In genomic region chr2:240365971-240366471, GRCh38 we compare ENCODE assay signal across 34 cellular contexts.
"Had no signal": no experiment of that assay in that cellular context is flagged by ENCODE, and none has a peak within 500 bp of the region (broad histone marks: within the 10 kb centered on the region; RNA-seq: fewer than 3 reads in every experiment).

No MANE protein-coding gene starts in this region.

- H3K27me3 ChIP-seq: brain microvascular endothelial cell, hepatocyte, neutrophil, ovary, thyroid gland, upper lobe of left lung had no signal

- ATAC-seq: left lobe of liver; mucosa of descending colon; natural killer cell treated with Interleukin-12 subunit alpha and Interleukin-12 subunit beta and Interleukin-15 and Interleukin-18, amount 100 ng/mL, for 72 hours; stimulated activated memory B cell treated with anti-CD40 and anti-IgM and Interleukin-4, amounts not matched to agents 10 μg/mL and 1 μg/mL and 100 μg/mL, for 72 hours; stimulated activated naive CD8-positive, alpha-beta T cell treated with anti-CD3 and anti-CD28 coated beads, Interleukin-15, amount 100 ng/mL, for 72 hours had no signal

- H3K9me3 ChIP-seq: mucosa of descending colon, neutrophil, ovary, thyroid gland had no signal

- H3K36me3 ChIP-seq: brain microvascular endothelial cell, esophagus squamous epithelium, neutrophil, ovary, thyroid gland, upper lobe of left lung had no signal

- H3K9me3 Mint-ChIP-seq: natural killer cell treated with Interleukin-12 subunit alpha and Interleukin-12 subunit beta and Interleukin-15 and Interleukin-18, amount 100 ng/mL, for 72 hours had no signal

- H3K27ac ChIP-seq: brain microvascular endothelial cell, esophagus squamous epithelium, hepatocyte, neutrophil, ovary, thyroid gland, upper lobe of left lung, VCaP had no signal

- H2AFZ ChIP-seq: hepatocyte had no signal

- DNase-seq: activated CD4-positive, alpha-beta T cell treated with anti-CD3 and anti-CD28 coated beads for 48 hours; activated CD4-positive, alpha-beta T cell treated with anti-CD3 and anti-CD28 coated beads, Interleukin-2, amount 50 U/mL, for 48 hours; activated CD8-positive, alpha-beta memory T cell treated with anti-CD3 and anti-CD28 coated beads, Interleukin-2, amount 50 U/mL, for 4 hours; activated gamma-delta T cell; activated naive CD4-positive, alpha-beta T cell treated with anti-CD3 and anti-CD28 coated beads, Interleukin-2, amount 10 ng/mL, durations not matched to agents 7 days and 5 days; activated naive CD8-positive, alpha-beta T cell treated with anti-CD3 and anti-CD28 coated beads, Interleukin-2, amount 10 ng/mL, durations not matched to agents 7 days and 5 days; activated T-cell treated with anti-CD3 and anti-CD28 coated beads, Interleukin-2, amount 50 U/mL, for 1 hour; brain microvascular endothelial cell; caudate nucleus; effector CD4-positive, alpha-beta T cell; esophagus squamous epithelium; foreskin melanocyte; islet precursor cell; retina; stimulated activated CD4-positive, alpha-beta T cell treated with anti-CD3 and anti-CD28 coated beads, Interleukin-1b, Interleukin-23, amount 100 ng/mL, for 48 hours; stimulated activated CD4-positive, alpha-beta T cell treated with anti-CD3 and anti-CD28 coated beads, Interleukin-4, amount 100 ng/mL, for 4 hours; stimulated activated CD8-positive, alpha-beta memory T cell treated with anti-CD3 and anti-CD28 coated beads, Interleukin-4, amount 100 ng/mL, for 48 hours; stimulated activated naive CD8-positive, alpha-beta T cell treated with anti-CD3 and anti-CD28 coated beads, Interleukin-15, amount 100 ng/mL, for 72 hours; substantia nigra; T-helper 1 cell; thyroid gland had no signal

- H3K4me1 Mint-ChIP-seq: activated naive CD4-positive, alpha-beta T cell treated with anti-CD3 and anti-CD28 coated beads, Interleukin-2, amount 10 ng/mL, durations not matched to agents 7 days and 5 days; activated naive CD8-positive, alpha-beta T cell treated with anti-CD3 and anti-CD28 coated beads, Interleukin-2, amount 10 ng/mL, durations not matched to agents 7 days and 5 days; stimulated activated memory B cell treated with anti-CD40 and anti-IgM and Interleukin-4, amounts not matched to agents 10 μg/mL and 1 μg/mL and 100 μg/mL, for 72 hours; stimulated activated naive CD8-positive, alpha-beta T cell treated with anti-CD3 and anti-CD28 coated beads, Interleukin-15, amount 100 ng/mL, for 72 hours had no signal

- H3K4me3 Mint-ChIP-seq: activated naive CD4-positive, alpha-beta T cell treated with anti-CD3 and anti-CD28 coated beads, Interleukin-2, amount 10 ng/mL, durations not matched to agents 7 days and 5 days; activated naive CD8-positive, alpha-beta T cell treated with anti-CD3 and anti-CD28 coated beads, Interleukin-2, amount 10 ng/mL, durations not matched to agents 7 days and 5 days; dendritic cell treated with granulocyte-macrophage colony-stimulating factor and Interleukin-4, amounts not matched to agents 40 ng/mL and 50 ng/mL, for 4 days; natural killer cell treated with Interleukin-12 subunit alpha and Interleukin-12 subunit beta and Interleukin-15 and Interleukin-18, amount 100 ng/mL, for 72 hours; stimulated activated memory B cell treated with anti-CD40 and anti-IgM and Interleukin-4, amounts not matched to agents 10 μg/mL and 1 μg/mL and 100 μg/mL, for 72 hours; stimulated activated naive CD8-positive, alpha-beta T cell treated with anti-CD3 and anti-CD28 coated beads, Interleukin-15, amount 100 ng/mL, for 72 hours; T-helper 2 cell treated with Interferon-gamma antibody and Interleukin-4, amounts not matched to agents 5 μg/mL and 100 μg/mL, for 36 hours had no signal

- H3K36me3 Mint-ChIP-seq: activated naive CD4-positive, alpha-beta T cell treated with anti-CD3 and anti-CD28 coated beads, Interleukin-2, amount 10 ng/mL, durations not matched to agents 7 days and 5 days; activated naive CD8-positive, alpha-beta T cell treated with anti-CD3 and anti-CD28 coated beads, Interleukin-2, amount 10 ng/mL, durations not matched to agents 7 days and 5 days; natural killer cell treated with Interleukin-12 subunit alpha and Interleukin-12 subunit beta and Interleukin-15 and Interleukin-18, amount 100 ng/mL, for 72 hours; stimulated activated memory B cell treated with anti-CD40 and anti-IgM and Interleukin-4, amounts not matched to agents 10 μg/mL and 1 μg/mL and 100 μg/mL, for 72 hours had no signal

- H3K4me3 ChIP-seq: esophagus squamous epithelium, hepatocyte, mucosa of descending colon, ovary, smooth muscle cell, thyroid gland, upper lobe of left lung had no signal

- H3K79me2 ChIP-seq: hepatocyte had no signal

- H3K27me3 Mint-ChIP-seq: activated naive CD8-positive, alpha-beta T cell treated with anti-CD3 and anti-CD28 coated beads, Interleukin-2, amount 10 ng/mL, durations not matched to agents 7 days and 5 days; dendritic cell treated with granulocyte-macrophage colony-stimulating factor and Interleukin-4, amounts not matched to agents 40 ng/mL and 50 ng/mL, for 4 days; natural killer cell treated with Interleukin-12 subunit alpha and Interleukin-12 subunit beta and Interleukin-15 and Interleukin-18, amount 100 ng/mL, for 72 hours; progenitor cell of endocrine pancreas; stimulated activated naive CD8-positive, alpha-beta T cell treated with anti-CD3 and anti-CD28 coated beads, Interleukin-15, amount 100 ng/mL, for 72 hours had no signal

- H3K27ac Mint-ChIP-seq: activated naive CD4-positive, alpha-beta T cell treated with anti-CD3 and anti-CD28 coated beads, Interleukin-2, amount 10 ng/mL, durations not matched to agents 7 days and 5 days; activated naive CD8-positive, alpha-beta T cell treated with anti-CD3 and anti-CD28 coated beads, Interleukin-2, amount 10 ng/mL, durations not matched to agents 7 days and 5 days; dendritic cell treated with granulocyte-macrophage colony-stimulating factor and Interleukin-4, amounts not matched to agents 40 ng/mL and 50 ng/mL, for 4 days; natural killer cell treated with Interleukin-12 subunit alpha and Interleukin-12 subunit beta and Interleukin-15 and Interleukin-18, amount 100 ng/mL, for 72 hours; progenitor cell of endocrine pancreas; stimulated activated memory B cell treated with anti-CD40 and anti-IgM and Interleukin-4, amounts not matched to agents 10 μg/mL and 1 μg/mL and 100 μg/mL, for 72 hours; stimulated activated naive CD8-positive, alpha-beta T cell treated with anti-CD3 and anti-CD28 coated beads, Interleukin-15, amount 100 ng/mL, for 72 hours; T-helper 2 cell treated with Interferon-gamma antibody and Interleukin-4, amounts not matched to agents 5 μg/mL and 100 μg/mL, for 36 hours had no signal

- H3K4me2 ChIP-seq: hepatocyte, smooth muscle cell had no signal
